2 cellular contexts compared by ENCODE assay signal in genomic region chr5:134656690-134657089, GRCh38.
TF ChIP-seq lines count a peak whose summit lies in the region.

No MANE protein-coding gene starts in this region.

TF ChIP-seq in WTC11, 78 proteins besides CTCF, POLR2A, EP300 and RAD21:
- no peak for TF ChIP-seq ATF6 (CRISPR knock-in tag; IDR thresholded peaks at IDR 0.05)
- no peak for TF ChIP-seq ZNF532 (CRISPR knock-in tag; IDR thresholded peaks at IDR 0.05; ENCODE audit: borderline replicate concordance)
- TF ChIP-seq GABPB1 (CRISPR knock-in tag; IDR thresholded peaks at IDR 0.05) = peak; percentile 76
- TF ChIP-seq CREB1 (CRISPR knock-in tag; IDR thresholded peaks at IDR 0.05) = no peak
- TF ChIP-seq ZNF232 (CRISPR knock-in tag; IDR thresholded peaks at IDR 0.05) = no peak

TF ChIP-seq in H1, 55 proteins besides CTCF, POLR2A, EP300 and RAD21:
- TF ChIP-seq FOSL1 (IDR thresholded peaks at IDR 0.05; ENCODE audit: insufficient read depth, low read depth, low read length) (no peak), CEBPB (IDR thresholded peaks at IDR 0.05; ENCODE audit: low read depth, low read length) (0 out of 2 replicates have a peak, but pooled peaks have one; percentile 5)
